ENCODE assay signal across 8 cellular contexts in the genomic region with DNA sequence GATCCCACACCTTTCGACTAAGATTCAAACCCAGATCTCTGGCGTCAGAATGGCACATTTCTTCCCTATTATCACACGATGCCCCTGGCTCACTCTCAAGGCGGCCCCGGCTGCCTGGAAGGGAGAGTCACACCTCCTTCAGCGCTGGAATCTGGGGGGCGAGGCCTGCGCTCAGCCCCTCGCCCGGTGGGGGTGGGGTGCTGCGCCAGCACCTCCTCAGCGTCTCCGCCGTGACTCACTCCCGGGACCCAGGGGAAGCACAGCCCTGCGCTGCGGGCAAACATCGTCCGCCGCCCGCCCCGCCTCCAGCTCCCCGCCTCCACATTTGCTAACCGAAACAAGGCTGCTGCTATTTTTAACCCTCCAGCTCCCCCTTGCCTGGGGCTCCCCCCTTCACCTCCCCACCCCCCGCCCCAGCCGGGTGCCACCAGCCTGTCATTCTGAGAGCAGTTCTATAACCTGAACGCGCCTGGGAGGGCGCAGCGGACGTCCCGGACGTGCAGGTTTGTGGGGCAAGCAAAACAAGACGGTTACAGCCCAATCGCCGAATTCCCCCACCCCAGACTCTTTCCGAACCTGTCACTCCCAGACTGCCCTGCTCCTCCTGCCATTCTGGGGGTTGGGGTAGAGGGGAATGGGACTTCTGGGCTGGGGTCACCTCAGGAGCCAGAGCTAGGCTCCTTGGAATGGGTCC. TPM values are rescaled to one million over a fixed set of nuclear protein-coding genes. Genes with fewer than 3 reads are reported as not detected.
A peak's percentile ranks its signal among the peaks of the same experiment; 100 is the strongest.
DNase-seq lines count a peak whose midpoint lies in the region; ATAC-seq and TF ChIP-seq lines count a peak whose summit lies in the region.

No MANE protein-coding gene starts in this region.

- H3K4me3 ChIP-seq in ACC112 (ENCODE audit: low read depth, low read length), result peak overlapping the region; percentile 52
- peak overlapping the region; percentile 15; the same call in 1 of the 2 replicates for H3K4me3 ChIP-seq in SJSA1
- peak overlapping the region; percentile 3 to 38 (median 32) for H3K4me3 ChIP-seq in upper lobe of left lung

- TF ChIP-seq CTCF in upper lobe of left lung (IDR thresholded peaks at IDR 0.05), result peak in 1 of 6 experiments; percentile 4

- H3K79me2 ChIP-seq in ACC112 (ENCODE audit: control insufficient read depth, insufficient read depth, low read length, unreplicated experiment), result peaks cover 91% of the 10 kb centered on the region

- TF ChIP-seq POLR2A in upper lobe of left lung (IDR thresholded peaks at IDR 0.05), result peak in 3 of 4 donors; percentile 10 to 61 (median 52)

- peak in 2 of 4 donors; percentile 58 to 61 for TF ChIP-seq EP300 in upper lobe of left lung (IDR thresholded peaks at IDR 0.05)

- H3K36me3 ChIP-seq in ACC112 (ENCODE audit: insufficient read depth, low read length), result 0 out of 2 replicates have a peak, but pooled peaks cover 3% of the 10 kb centered on the region
- H3K36me3 ChIP-seq in SJSA1, result peaks cover 42% of the 10 kb centered on the region
- no peaks in the 10 kb centered on the region for H3K36me3 ChIP-seq in upper lobe of left lung

- no peaks in the 10 kb centered on the region for H3K9me3 Mint-ChIP-seq in activated naive CD4-positive, alpha-beta T cell treated with anti-CD3 and anti-CD28 coated beads, Interleukin-2, amount 50 U/mL, for 24 hours

- no peaks in the 10 kb centered on the region for H3K27me3 Mint-ChIP-seq in activated naive CD4-positive, alpha-beta T cell treated with anti-CD3 and anti-CD28 coated beads, Interleukin-2, amount 50 U/mL, for 24 hours

- H3K9me3 ChIP-seq in SJSA1 (replicated peaks) (no peaks in the 10 kb centered on the region), upper lobe of left lung (no peaks in the 10 kb centered on the region)

- DNase-seq in SJSA1 (ENCODE audit: low read depth in 1 of 2, low spot score in 2 of 2) (peak; percentile 81 to 93), head of caudate nucleus (peak; percentile 33 to 93 (median 76)), posterior cingulate gyrus (peak; percentile 48 to 94 (median 69)), upper lobe of left lung (peak; percentile 96)

- peak; percentile 54 for ATAC-seq in GM19043 (IDR thresholded peaks at IDR 0.05; ENCODE audit: low read depth, unreplicated experiment)
- ATAC-seq in HG03280 (IDR thresholded peaks at IDR 0.05; ENCODE audit: unreplicated experiment), result peak; percentile 72
- ATAC-seq in upper lobe of left lung (ENCODE audit: low FRiP score in 2 of 2), result peak; percentile 88

- peaks cover 90% of the 10 kb centered on the region for H3K4me1 ChIP-seq in ACC112 (ENCODE audit: control insufficient read depth, insufficient read depth, low read length, unreplicated experiment)
- H3K4me1 ChIP-seq in SJSA1 (replicated peaks), result peaks cover 81% of the 10 kb centered on the region
- H3K4me1 ChIP-seq in upper lobe of left lung, result peaks cover 96 to 99% (median 97%) of the 10 kb centered on the region in 4 donors

- peaks cover 92% of the 10 kb centered on the region for H3K4me1 Mint-ChIP-seq in activated naive CD4-positive, alpha-beta T cell treated with anti-CD3 and anti-CD28 coated beads, Interleukin-2, amount 50 U/mL, for 24 hours

- peaks cover 8% of the 10 kb centered on the region for H3K36me3 Mint-ChIP-seq in activated naive CD4-positive, alpha-beta T cell treated with anti-CD3 and anti-CD28 coated beads, Interleukin-2, amount 50 U/mL, for 24 hours

- no peaks in the 10 kb centered on the region for H3K27me3 ChIP-seq in ACC112 (ENCODE audit: insufficient read depth, low read length)
- no peaks in the 10 kb centered on the region for H3K27me3 ChIP-seq in SJSA1 (replicated peaks)
- no peaks in the 10 kb centered on the region for H3K27me3 ChIP-seq in upper lobe of left lung

- no peak overlapping the region for H2AFZ ChIP-seq in ACC112 (ENCODE audit: low read length, unreplicated experiment)

- peak overlapping the region; percentile 92 for H3K4me3 Mint-ChIP-seq in activated naive CD4-positive, alpha-beta T cell treated with anti-CD3 and anti-CD28 coated beads, Interleukin-2, amount 50 U/mL, for 24 hours

- 1% methylated on average over 19 to 35 of the region's 37 CpGs for WGBS in upper lobe of left lung, 2 donors

- H3K27ac ChIP-seq in ACC112 (ENCODE audit: low read depth, low read length) (peak overlapping the region; percentile 98), SJSA1 (peak overlapping the region; percentile 48), upper lobe of left lung (peak overlapping the region; percentile 86 to 99 (median 98))

- peak overlapping the region; percentile 98 for H3K27ac Mint-ChIP-seq in activated naive CD4-positive, alpha-beta T cell treated with anti-CD3 and anti-CD28 coated beads, Interleukin-2, amount 50 U/mL, for 24 hours

- intact Hi-C loops in head of caudate nucleus (cut with DNase I) (no loop called here), posterior cingulate gyrus (cut with DNase I) (no loop called here)

RNA-seq across cellular contexts. Expression of a gene that starts 6.8 kb away (rescaled TPM):
- total RNA-seq in SJSA1 (2014; rRNA removed; shearing (Covaris generic)), result 29.7 and 37.5 TPM in 2 replicates
- total RNA-seq in upper lobe of left lung, result 100 to 1,000 TPM in 4 of 6 donors, 10 to 100 TPM in 2; 66.6 to 164 (median 126) TPM

RNA-seq across cellular contexts. Expression of a gene that starts 39.9 kb away (rescaled TPM):
- total RNA-seq in SJSA1 (2014; rRNA removed; shearing (Covaris generic)), result 3.6 and 4.3 TPM in 2 replicates
- 10 to 100 TPM; 26.5 to 36.5 (median 33.9) TPM for total RNA-seq in upper lobe of left lung

RNA-seq across cellular contexts. Expression of a gene that starts 54.3 kb away (rescaled TPM):
- total RNA-seq in SJSA1 (2014; rRNA removed; shearing (Covaris generic)), result 0.38 and 1.1 TPM in 2 replicates
- total RNA-seq in upper lobe of left lung, result 10 to 100 TPM; 19.0 to 94.0 (median 52.1) TPM

Comparison
In these comparisons a context has a peak if more than half of its experiments do, and no peak if none do; other contexts are left out.
1. Peak in every context shown above with its lines: DNase-seq, ATAC-seq, H3K4me3 ChIP-seq and H3K27ac ChIP-seq.
2. H3K27ac ChIP-seq: peak in every context shown above with its lines; median percentile 98 in upper lobe of left lung; 98 in ACC112; 48 in SJSA1.